In the genomic region with DNA sequence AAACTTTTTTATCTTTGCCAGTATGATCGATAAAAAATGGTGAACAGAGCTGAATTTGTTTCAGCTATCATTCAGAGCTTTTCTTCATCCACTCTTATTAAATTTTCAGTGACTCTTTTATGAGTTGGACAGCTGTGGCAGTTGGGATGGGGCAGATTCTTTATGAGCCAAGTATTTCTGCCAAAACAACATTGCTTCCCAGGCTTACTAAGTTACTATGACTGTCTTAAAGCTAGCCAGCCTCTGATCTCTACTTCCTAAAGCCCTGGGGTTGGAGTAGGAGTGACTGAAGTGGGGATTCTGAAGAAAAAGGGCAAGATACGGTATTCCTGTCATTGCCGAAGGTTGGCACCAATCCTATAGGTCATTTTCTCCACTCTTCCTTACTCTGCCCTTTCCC, we compare ENCODE assay signal across 2 cellular contexts.
TF ChIP-seq lines count a peak whose summit lies in the region.

No MANE protein-coding gene starts in this region.

TF ChIP-seq in SK-N-SH, 30 proteins besides CTCF, POLR2A, EP300 and RAD21 (continued from another document):
- TF ChIP-seq JUND (IDR thresholded peaks at IDR 0.05) (no peak), POLR2AphosphoS5 (IDR thresholded peaks at IDR 0.05; ENCODE audit: low read depth, low read length) (no peak), RFX5 (IDR thresholded peaks at IDR 0.05; ENCODE audit: low read length) (no peak), NFIC (IDR thresholded peaks at IDR 0.05; ENCODE audit: borderline replicate concordance) (no peak), MXI1 (IDR thresholded peaks at IDR 0.05; ENCODE audit: low read depth, low read length) (no peak), CHD2 (IDR thresholded peaks at IDR 0.05; ENCODE audit: low read length, partially characterized antibody) (no peak), FOXM1 (IDR thresholded peaks at IDR 0.05; ENCODE audit: low read depth) (no peak), TEAD4 (IDR thresholded peaks at IDR 0.05; ENCODE audit: borderline replicate concordance, insufficient read depth) (no peak), YY1 (IDR thresholded peaks at IDR 0.05; ENCODE audit: low read depth) (no peak), GABPA (IDR thresholded peaks at IDR 0.05; ENCODE audit: low read depth) (no peak), RCOR1 (IDR thresholded peaks at IDR 0.05; ENCODE audit: low read length) (no peak)
- TF ChIP-seq, protein P1, sequence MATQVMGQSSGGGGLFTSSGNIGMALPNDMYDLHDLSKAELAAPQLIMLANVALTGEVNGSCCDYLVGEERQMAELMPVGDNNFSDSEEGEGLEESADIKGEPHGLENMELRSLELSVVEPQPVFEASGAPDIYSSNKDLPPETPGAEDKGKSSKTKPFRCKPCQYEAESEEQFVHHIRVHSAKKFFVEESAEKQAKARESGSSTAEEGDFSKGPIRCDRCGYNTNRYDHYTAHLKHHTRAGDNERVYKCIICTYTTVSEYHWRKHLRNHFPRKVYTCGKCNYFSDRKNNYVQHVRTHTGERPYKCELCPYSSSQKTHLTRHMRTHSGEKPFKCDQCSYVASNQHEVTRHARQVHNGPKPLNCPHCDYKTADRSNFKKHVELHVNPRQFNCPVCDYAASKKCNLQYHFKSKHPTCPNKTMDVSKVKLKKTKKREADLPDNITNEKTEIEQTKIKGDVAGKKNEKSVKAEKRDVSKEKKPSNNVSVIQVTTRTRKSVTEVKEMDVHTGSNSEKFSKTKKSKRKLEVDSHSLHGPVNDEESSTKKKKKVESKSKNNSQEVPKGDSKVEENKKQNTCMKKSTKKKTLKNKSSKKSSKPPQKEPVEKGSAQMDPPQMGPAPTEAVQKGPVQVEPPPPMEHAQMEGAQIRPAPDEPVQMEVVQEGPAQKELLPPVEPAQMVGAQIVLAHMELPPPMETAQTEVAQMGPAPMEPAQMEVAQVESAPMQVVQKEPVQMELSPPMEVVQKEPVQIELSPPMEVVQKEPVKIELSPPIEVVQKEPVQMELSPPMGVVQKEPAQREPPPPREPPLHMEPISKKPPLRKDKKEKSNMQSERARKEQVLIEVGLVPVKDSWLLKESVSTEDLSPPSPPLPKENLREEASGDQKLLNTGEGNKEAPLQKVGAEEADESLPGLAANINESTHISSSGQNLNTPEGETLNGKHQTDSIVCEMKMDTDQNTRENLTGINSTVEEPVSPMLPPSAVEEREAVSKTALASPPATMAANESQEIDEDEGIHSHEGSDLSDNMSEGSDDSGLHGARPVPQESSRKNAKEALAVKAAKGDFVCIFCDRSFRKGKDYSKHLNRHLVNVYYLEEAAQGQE (IDR thresholded peaks at IDR 0.05; ENCODE audit: low read depth, low read length) = no peak
- TF ChIP-seq, protein P2, sequence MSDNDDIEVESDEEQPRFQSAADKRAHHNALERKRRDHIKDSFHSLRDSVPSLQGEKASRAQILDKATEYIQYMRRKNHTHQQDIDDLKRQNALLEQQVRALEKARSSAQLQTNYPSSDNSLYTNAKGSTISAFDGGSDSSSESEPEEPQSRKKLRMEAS (IDR thresholded peaks at IDR 0.05; ENCODE audit: low read depth) = no peak
- TF ChIP-seq, protein P3, sequence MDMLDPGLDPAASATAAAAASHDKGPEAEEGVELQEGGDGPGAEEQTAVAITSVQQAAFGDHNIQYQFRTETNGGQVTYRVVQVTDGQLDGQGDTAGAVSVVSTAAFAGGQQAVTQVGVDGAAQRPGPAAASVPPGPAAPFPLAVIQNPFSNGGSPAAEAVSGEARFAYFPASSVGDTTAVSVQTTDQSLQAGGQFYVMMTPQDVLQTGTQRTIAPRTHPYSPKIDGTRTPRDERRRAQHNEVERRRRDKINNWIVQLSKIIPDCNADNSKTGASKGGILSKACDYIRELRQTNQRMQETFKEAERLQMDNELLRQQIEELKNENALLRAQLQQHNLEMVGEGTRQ (IDR thresholded peaks at IDR 0.05; ENCODE audit: borderline replicate concordance, low read depth, low read length) = no peak

TF ChIP-seq in SK-N-SH treated with all-trans-retinoic acid at 6 μM for 48 hours, 23 proteins besides CTCF, POLR2A, EP300 and RAD21 (continued from another document):
- no peak for TF ChIP-seq ARNTL (CRISPR knock-in tag; IDR thresholded peaks at IDR 0.05; ENCODE audit: borderline replicate concordance, low read depth)
